Comparison of ENCODE assay signal across 8 cellular contexts in genomic region chr22:30605449-30606110, GRCh38. TPM values are rescaled to one million over a fixed set of nuclear protein-coding genes. Genes with fewer than 3 reads are reported as not detected.
DNase-seq lines count a peak whose midpoint lies in the region; ATAC-seq, FAIRE-seq and TF ChIP-seq lines count a peak whose summit lies in the region.

No MANE protein-coding gene starts in this region.

- no TSS peak for BruUV-seq in GM12878 (replicated peaks; lab: Mats Ljungman, UMichigan)

- H3K9ac ChIP-seq in DND-41 (ENCODE audit: low read depth, low read length) (no peak overlapping the region), SU-DHL-6 (ENCODE audit: low read length) (no peak overlapping the region), GM12878 (ENCODE audit: control insufficient read depth, insufficient read depth, low read length) (no peak overlapping the region)

- H3K4me3 ChIP-seq in DND-41 (ENCODE audit: low read depth in 1 of 2, low read length in 2 of 2) = no peak overlapping the region
- no peak overlapping the region for H3K4me3 ChIP-seq in SU-DHL-6 (ENCODE audit: insufficient read depth, low read length, poor library complexity, severe bottlenecking)
- H3K4me3 ChIP-seq in GM12878 = no peak overlapping the region; the same call in 1 of the 2 replicates

- H3K27me3 ChIP-seq in DND-41 (ENCODE audit: insufficient read depth, low read length, poor library complexity) (no peaks in the 10 kb centered on the region), SU-DHL-6 (ENCODE audit: low read length) (no peaks in the 10 kb centered on the region), GM12878 (replicated peaks in 1 of 2; ENCODE audit: control insufficient read depth in 2 of 2, insufficient read depth in 2 of 2, low read length in 1 of 2) (no peaks in the 10 kb centered on the region)

- no peak for FAIRE-seq in GM12878 (lab: Jason Lieb, UNC)

- intact Hi-C loops in GM12878 (cut with micrococcal nuclease; ENCODE audit: unreplicated experiment) = loop anchor here (1.0 kb wide), 1 partner anchor 150 kb away; no protein-coding TSS in a partner anchor

- H3K36me3 ChIP-seq in DND-41 (ENCODE audit: insufficient read depth, low read length) = no peaks in the 10 kb centered on the region
- no peaks in the 10 kb centered on the region for H3K36me3 ChIP-seq in SU-DHL-6 (ENCODE audit: low read length)
- H3K36me3 ChIP-seq in GM12878 (ENCODE audit: control insufficient read depth in 2 of 2, insufficient read depth in 2 of 2, low read length in 1 of 2) = no peaks in the 10 kb centered on the region

- SMC1A ChIA-PET in GM12878 (lab: Charles Lee; ENCODE audit: uncharacterized antibody, unreplicated experiment) = interaction anchor here (0.6 to 3.6 kb wide), 8 partner anchors 11 to 560 kb away, joined by 3 to 18 read pairs (median 3); partner anchors contain the start of gene SLC35E4

- H4K20me1 ChIP-seq in DND-41 (ENCODE audit: insufficient read depth, low read length) (no peaks in the 10 kb centered on the region), SU-DHL-6 (ENCODE audit: low read depth, low read length) (no peaks in the 10 kb centered on the region), GM12878 (ENCODE audit: control insufficient read depth, insufficient read depth) (no peaks in the 10 kb centered on the region)

- RAD21 ChIA-PET in GM12878 (lab: Charles Lee; ENCODE audit: unreplicated experiment) = interaction anchor here (1.5 to 4.7 kb wide), 5 partner anchors 14 to 215 kb away, joined by 5 to 58 read pairs (median 7); partner anchors contain the start of genes PES1 and SLC35E4

- no peaks in the 10 kb centered on the region for H3K9me2 ChIP-seq in SU-DHL-6 (replicated peaks; ENCODE audit: insufficient read depth, low read length)

- no peak for ATAC-seq in DND-41 (ENCODE audit: insufficient read depth, low read depth)
- ATAC-seq in GM12878 = peak; percentile 60
- no peak for ATAC-seq in HG02642 (IDR thresholded peaks at IDR 0.05; ENCODE audit: poor library complexity, unreplicated experiment)
- no peak for ATAC-seq in HG03108 (IDR thresholded peaks at IDR 0.05; ENCODE audit: unreplicated experiment)

- CTCF ChIA-PET in GM12878 (lab: Yijun Ruan, JAX) = interaction anchor here (0.7 to 6.4 kb wide), 19 partner anchors 10 to 318 kb away, joined by 3 to 51 read pairs (median 4); partner anchors contain the start of genes PES1 and SLC35E4

- no peaks in the 10 kb centered on the region for H3F3A ChIP-seq in SU-DHL-6 (ENCODE audit: insufficient read depth)

- POLR2A ChIA-PET in GM12878 (lab: Charles Lee) = interaction anchor here (0.8 to 1.0 kb wide), 3 partner anchors 8 to 182 kb away, joined by 3 read pairs; partner anchors contain the start of gene PES1

- TF ChIP-seq RAD21 in GM12878 (IDR thresholded peaks at IDR 0.05; ENCODE audit: insufficient read depth, low read depth, low read length) = no peak; the same call in 1 of the 2 replicates

- H3K9me3 ChIP-seq in DND-41 (ENCODE audit: insufficient read depth, low read length, severe bottlenecking) = no peaks in the 10 kb centered on the region
- H3K9me3 ChIP-seq in SU-DHL-6 (ENCODE audit: insufficient read depth, low read length) = no peaks in the 10 kb centered on the region
- no peaks in the 10 kb centered on the region for H3K9me3 ChIP-seq in GM12878 (replicated peaks; ENCODE audit: control insufficient read depth, insufficient read depth, low read length)

- TF ChIP-seq POLR2A in GM12878 (IDR thresholded peaks at IDR 0.05; ENCODE audit: low read depth, low read length) = no peak

- H3K4me2 ChIP-seq in DND-41 (ENCODE audit: insufficient read depth, low read length) (no peak overlapping the region), SU-DHL-6 (ENCODE audit: low read depth, low read length, poor library complexity, severe bottlenecking) (no peak overlapping the region), GM12878 (ENCODE audit: control insufficient read depth, insufficient read depth) (peak overlapping the region; percentile 70)

- DNase-seq in DND-41 (no peak), LHCN-M2 (ENCODE audit: low read depth) (peak; percentile 55), GM12878 (ENCODE audit: low read depth, low spot score) (no peak), islet precursor cell (peak; percentile 63)
- DNase-seq in stimulated activated CD4-positive, alpha-beta T cell treated with anti-CD3 and anti-CD28 coated beads, Interleukin-15, amount 100 ng/mL, for 24 hours = peak; percentile 64

- no peaks in the 10 kb centered on the region for H3K79me2 ChIP-seq in DND-41 (ENCODE audit: insufficient read depth, low read length)
- H3K79me2 ChIP-seq in SU-DHL-6 (ENCODE audit: insufficient read depth, low read length) = no peaks in the 10 kb centered on the region
- no peaks in the 10 kb centered on the region for H3K79me2 ChIP-seq in GM12878 (ENCODE audit: control insufficient read depth, insufficient read depth, low read length)

- TF ChIP-seq EP300 in GM12878 (IDR thresholded peaks at IDR 0.05; ENCODE audit: borderline replicate concordance in 1 of 2, control insufficient read depth in 1 of 2, low read depth in 2 of 2, low read length in 2 of 2) = no peak

- H3K27ac ChIP-seq in DND-41 (ENCODE audit: low read length) = no peak overlapping the region
- H3K27ac ChIP-seq in SU-DHL-6 (ENCODE audit: low read depth, low read length) = no peak overlapping the region
- H3K27ac ChIP-seq in GM12878 (ENCODE audit: control insufficient read depth, insufficient read depth) = no peak overlapping the region

- peak; percentile 61 for TF ChIP-seq CTCF in DND-41 (IDR thresholded peaks at IDR 0.05; ENCODE audit: borderline replicate concordance, extremely low read depth, low read length, poor library complexity, severe bottlenecking)
- peak; percentile 40 for TF ChIP-seq CTCF in SU-DHL-6 (IDR thresholded peaks at IDR 0.05; ENCODE audit: insufficient read depth, low read length, poor library complexity, severe bottlenecking)
- TF ChIP-seq CTCF in GM12878 (IDR thresholded peaks at IDR 0.05 in 2 of 3, conservative IDR thresholded peaks at IDR 0.05 in 1 of 3; ENCODE audit: control insufficient read depth in 2 of 3, extremely low read depth in 1 of 3, insufficient read depth in 1 of 3, low read depth in 3 of 3, low read length in 3 of 3) = peak; percentile 62 to 82 (median 80)

- H3K4me1 ChIP-seq in DND-41 (ENCODE audit: insufficient read depth, low read length) (no peaks in the 10 kb centered on the region), GM12878 (ENCODE audit: control insufficient read depth, insufficient read depth, low read length) (peaks cover 50% of the 10 kb centered on the region)

- H2AFZ ChIP-seq in DND-41 (ENCODE audit: low read depth, low read length) = no peak overlapping the region
- H2AFZ ChIP-seq in SU-DHL-6 (ENCODE audit: low read depth, low read length, severe bottlenecking) = no peak overlapping the region
- peak overlapping the region; percentile 81 for H2AFZ ChIP-seq in GM12878 (ENCODE audit: control insufficient read depth, low read depth, low read length)

- 30% methylated on average over 9 of the region's 9 CpGs for WGBS in GM12878 (ENCODE audit: insufficient coverage, insufficient replicate concordance, low lambda C conversion rate, missing lambda C conversion rate)

- in situ Hi-C loops in GM12878 (cut with MboI) = no loop called here

RNA-seq across cellular contexts. Expression of gene TCN2, which starts 1.4 kb away (rescaled TPM):
- total RNA-seq in LHCN-M2 (2014; rRNA removed) = 13.1 and 26.6 TPM in 2 replicates
- 13.2 TPM for polyA plus RNA-seq in LHCN-M2 (2012)
- total RNA-seq in GM12878 (2013; cell fraction: nucleolus; rRNA removed) = 7.4 and 11.7 TPM in 2 replicates
- 13.0 and 15.6 TPM in 2 replicates for total RNA-seq in GM12878 (2014; rRNA removed)
- 6.9 and 7.7 TPM in 2 replicates for total RNA-seq in GM12878 (2014; rRNA removed; fragmentation: Illumina TruSeq; extraction: Trizol)
- 10.3 and 11.0 TPM in 2 replicates for total RNA-seq in GM12878 (2021)
- 4.1 TPM for polyA plus RNA-seq in GM12878 (2011; ENCODE audit: low read depth)
- polyA plus RNA-seq in GM12878 (2011; rRNA removed) = 2.3 and 5.4 TPM in 2 replicates
- 9.4 and 11.1 TPM in 2 replicates for polyA plus RNA-seq in GM12878 (2011; cell fraction: cytosol; rRNA removed)
- 5.8 and 10.6 TPM in 2 replicates for polyA plus RNA-seq in GM12878 (2011; cell fraction: nucleus; rRNA removed)
- polyA plus RNA-seq in GM12878 (2012) = 5.9 and 6.4 TPM in 2 replicates
- 7.8 and 11.1 TPM in 2 replicates for polyA plus RNA-seq in GM12878 (2014; fragmentation: Illumina TruSeq; extraction: Trizol)
- 10 to 100 TPM; 15.9 to 21.8 TPM for polyA plus RNA-seq in GM12878 (2014; fragmentation: Nextera tagmentation; extraction: Ambion mirVana)
- polyA plus RNA-seq in GM12878 (2014; rRNA removed) = 8.0 and 9.5 TPM in 2 replicates
- 10 to 100 TPM; 10.9 to 12.4 TPM for polyA plus RNA-seq in GM12878 (2016; fragmentation: Nextera tagmentation; extraction: Ambion mirVana)
- polyA minus RNA-seq in GM12878 (2011; rRNA and poly(A)+ RNA removed) = 6.5 and 13.3 TPM in 2 replicates
- 4.7 and 6.1 TPM in 2 replicates for polyA minus RNA-seq in GM12878 (2011; cell fraction: cytosol; rRNA and poly(A)+ RNA removed)
- 2.5 and 3.9 TPM in 2 replicates for polyA minus RNA-seq in GM12878 (2011; cell fraction: nucleus; rRNA and poly(A)+ RNA removed)

RNA-seq across cellular contexts. Expression of gene PES1, which starts 13.9 kb away (rescaled TPM):
- total RNA-seq in LHCN-M2 (2014; rRNA removed) = 98.0 and 112 TPM in 2 replicates
- polyA plus RNA-seq in LHCN-M2 (2012) = 77.2 TPM
- total RNA-seq in GM12878 (2013; cell fraction: nucleolus; rRNA removed) = 97.7 and 106 TPM in 2 replicates
- 104 and 118 TPM in 2 replicates for total RNA-seq in GM12878 (2014; rRNA removed)
- 92.6 and 99.1 TPM in 2 replicates for total RNA-seq in GM12878 (2014; rRNA removed; fragmentation: Illumina TruSeq; extraction: Trizol)
- total RNA-seq in GM12878 (2021) = 135 and 139 TPM in 2 replicates
- polyA plus RNA-seq in GM12878 (2011; ENCODE audit: low read depth) = 55.0 TPM
- polyA plus RNA-seq in GM12878 (2011; rRNA removed) = 72.8 and 113 TPM in 2 replicates
- polyA plus RNA-seq in GM12878 (2011; cell fraction: cytosol; rRNA removed) = 143 and 159 TPM in 2 replicates
- 146 and 184 TPM in 2 replicates for polyA plus RNA-seq in GM12878 (2011; cell fraction: nucleus; rRNA removed)
- polyA plus RNA-seq in GM12878 (2012) = 58.0 and 59.9 TPM in 2 replicates
- polyA plus RNA-seq in GM12878 (2014; fragmentation: Illumina TruSeq; extraction: Trizol) = 96.4 and 113 TPM in 2 replicates
- 1 to 10 TPM; 6.9 to 7.8 TPM for polyA plus RNA-seq in GM12878 (2014; fragmentation: Nextera tagmentation; extraction: Ambion mirVana)
- 82.8 and 92.0 TPM in 2 replicates for polyA plus RNA-seq in GM12878 (2014; rRNA removed)
- polyA plus RNA-seq in GM12878 (2016; fragmentation: Nextera tagmentation; extraction: Ambion mirVana) = 100 to 1,000 TPM; 131 to 132 TPM
- 156 and 205 TPM in 2 replicates for polyA minus RNA-seq in GM12878 (2011; rRNA and poly(A)+ RNA removed)
- 44.9 and 59.3 TPM in 2 replicates for polyA minus RNA-seq in GM12878 (2011; cell fraction: cytosol; rRNA and poly(A)+ RNA removed)
- 57.4 and 80.7 TPM in 2 replicates for polyA minus RNA-seq in GM12878 (2011; cell fraction: nucleus; rRNA and poly(A)+ RNA removed)

RNA-seq across cellular contexts. Expression of gene SLC35E4, which starts 30.0 kb away (rescaled TPM):
- total RNA-seq in LHCN-M2 (2014; rRNA removed) = 40.2 and 42.6 TPM in 2 replicates
- polyA plus RNA-seq in LHCN-M2 (2012) = 8.2 TPM
- total RNA-seq in GM12878 (2013; cell fraction: nucleolus; rRNA removed) = 10.7 and 12.3 TPM in 2 replicates
- 5.3 and 5.7 TPM in 2 replicates for total RNA-seq in GM12878 (2014; rRNA removed)
- total RNA-seq in GM12878 (2014; rRNA removed; fragmentation: Illumina TruSeq; extraction: Trizol) = 1.0 and 1.3 TPM in 2 replicates
- 3.8 and 5.1 TPM in 2 replicates for total RNA-seq in GM12878 (2021)
- polyA plus RNA-seq in GM12878 (2011; ENCODE audit: low read depth) = 0.22 TPM
- polyA plus RNA-seq in GM12878 (2011; rRNA removed) = 1.3 and 2.5 TPM in 2 replicates
- 3.1 and 5.3 TPM in 2 replicates for polyA plus RNA-seq in GM12878 (2011; cell fraction: cytosol; rRNA removed)
- 2.5 and 4.2 TPM in 2 replicates for polyA plus RNA-seq in GM12878 (2011; cell fraction: nucleus; rRNA removed)
- 0.84 and 1.1 TPM in 2 replicates for polyA plus RNA-seq in GM12878 (2012)
- 0.10 and 0.66 TPM in 2 replicates for polyA plus RNA-seq in GM12878 (2014; fragmentation: Illumina TruSeq; extraction: Trizol)
- polyA plus RNA-seq in GM12878 (2014; fragmentation: Nextera tagmentation; extraction: Ambion mirVana) = under 1 TPM in 1 of 2 experiments, not detected in 1; 0.16 TPM
- polyA plus RNA-seq in GM12878 (2014; rRNA removed) = 3.2 and 3.3 TPM in 2 replicates
- 1 to 10 TPM; 2.9 to 3.9 TPM for polyA plus RNA-seq in GM12878 (2016; fragmentation: Nextera tagmentation; extraction: Ambion mirVana)
- polyA minus RNA-seq in GM12878 (2011; rRNA and poly(A)+ RNA removed) = 2.7 and 5.3 TPM in 2 replicates
- 1.3 and 2.4 TPM in 2 replicates for polyA minus RNA-seq in GM12878 (2011; cell fraction: cytosol; rRNA and poly(A)+ RNA removed)
- polyA minus RNA-seq in GM12878 (2011; cell fraction: nucleus; rRNA and poly(A)+ RNA removed) = 3.7 and 5.5 TPM in 2 replicates

RNA-seq across cellular contexts. Expression of gene GAL3ST1, which starts 31.1 kb away (rescaled TPM):
- total RNA-seq in LHCN-M2 (2014; rRNA removed) (not detected in 2 replicates), GM12878 (2014; rRNA removed) (not detected in 2 replicates), GM12878 (2014; rRNA removed; fragmentation: Illumina TruSeq; extraction: Trizol) (not detected in 2 replicates), GM12878 (2021) (not detected in 2 replicates)
- polyA plus RNA-seq in LHCN-M2 (2012) = not detected
- total RNA-seq in GM12878 (2013; cell fraction: nucleolus; rRNA removed) = 1.3 and 1.9 TPM in 2 replicates
- not detected for polyA plus RNA-seq in GM12878 (2011; ENCODE audit: low read depth)
- polyA plus RNA-seq in GM12878 (2011; rRNA removed) (not detected in 2 replicates), GM12878 (2014; fragmentation: Illumina TruSeq; extraction: Trizol) (not detected in 2 replicates), GM12878 (2014; fragmentation: Nextera tagmentation; extraction: Ambion mirVana) (not detected), GM12878 (2014; rRNA removed) (0.09 TPM in 1 of 2 replicates, not detected in the other), GM12878 (2016; fragmentation: Nextera tagmentation; extraction: Ambion mirVana) (not detected)
- polyA plus RNA-seq in GM12878 (2011; cell fraction: cytosol; rRNA removed) = 0.06 and 0.10 TPM in 2 replicates
- polyA plus RNA-seq in GM12878 (2011; cell fraction: nucleus; rRNA removed) = 0.31 and 0.42 TPM in 2 replicates
- 0.18 TPM in 1 of 2 replicates, not detected in the other for polyA plus RNA-seq in GM12878 (2012)
- polyA minus RNA-seq in GM12878 (2011; rRNA and poly(A)+ RNA removed) = 0.21 TPM in 1 of 2 replicates, not detected in the other
- polyA minus RNA-seq in GM12878 (2011; cell fraction: cytosol; rRNA and poly(A)+ RNA removed) = not detected in 2 replicates
- polyA minus RNA-seq in GM12878 (2011; cell fraction: nucleus; rRNA and poly(A)+ RNA removed) = not detected in 2 replicates

RNA-seq across cellular contexts. Expression of gene SEC14L6, which starts 59.0 kb away (rescaled TPM):
- not detected in 2 replicates for total RNA-seq in LHCN-M2 (2014; rRNA removed)
- polyA plus RNA-seq in LHCN-M2 (2012) = not detected
- total RNA-seq in GM12878 (2013; cell fraction: nucleolus; rRNA removed) = not detected in 2 replicates
- total RNA-seq in GM12878 (2014; rRNA removed) = not detected in 2 replicates
- not detected in 2 replicates for total RNA-seq in GM12878 (2014; rRNA removed; fragmentation: Illumina TruSeq; extraction: Trizol)
- not detected in 2 replicates for total RNA-seq in GM12878 (2021)
- polyA plus RNA-seq in GM12878 (2011; ENCODE audit: low read depth) = not detected
- polyA plus RNA-seq in GM12878 (2011; rRNA removed) = not detected in 2 replicates
- polyA plus RNA-seq in GM12878 (2011; cell fraction: cytosol; rRNA removed) = not detected in 2 replicates
- polyA plus RNA-seq in GM12878 (2011; cell fraction: nucleus; rRNA removed) = not detected in 2 replicates
- not detected in 2 replicates for polyA plus RNA-seq in GM12878 (2012)
- polyA plus RNA-seq in GM12878 (2014; fragmentation: Illumina TruSeq; extraction: Trizol) = not detected in 2 replicates
- not detected for polyA plus RNA-seq in GM12878 (2014; fragmentation: Nextera tagmentation; extraction: Ambion mirVana)
- polyA plus RNA-seq in GM12878 (2014; rRNA removed) = not detected in 2 replicates
- not detected for polyA plus RNA-seq in GM12878 (2016; fragmentation: Nextera tagmentation; extraction: Ambion mirVana)
- polyA minus RNA-seq in GM12878 (2011; rRNA and poly(A)+ RNA removed) = not detected in 2 replicates
- not detected in 2 replicates for polyA minus RNA-seq in GM12878 (2011; cell fraction: cytosol; rRNA and poly(A)+ RNA removed)
- not detected in 2 replicates for polyA minus RNA-seq in GM12878 (2011; cell fraction: nucleus; rRNA and poly(A)+ RNA removed)

Comparison
In these comparisons a context has a peak if more than half of its experiments do, and no peak if none do; other contexts are left out.
1. DNase-seq: peak in LHCN-M2 (single experiment), islet precursor cell (single experiment) and stimulated activated CD4-positive, alpha-beta T cell treated with anti-CD3 and anti-CD28 coated beads, Interleukin-15, amount 100 ng/mL, for 24 hours (single experiment); none in DND-41 (single experiment) and GM12878 (single experiment).
2. Peak in every context shown above with its lines, with median percentiles within 50 percentile points of each other: CTCF ChIP-seq.